In genomic region chr9:89497978-89498844, GRCh38 we compare ENCODE assay signal across 8 cellular contexts. TPM values are rescaled to one million over a fixed set of nuclear protein-coding genes. Genes with fewer than 3 reads are reported as not detected.
DNase-seq lines count a peak whose midpoint lies in the region; ATAC-seq and TF ChIP-seq lines count a peak whose summit lies in the region.

TSS of gene SEMA4D (minus strand) at chr9:89498113. CDS start at chr9:89405456, 92,657 bp downstream.

- H3K4me3 Mint-ChIP-seq in H9, result peak within 1 kb of the TSS; percentile 67 to 85

- H3K79me2 ChIP-seq in H9 (ENCODE audit: insufficient read depth, low read length), result peaks cover 25% of the 10 kb centered on the region; the same call in 1 of the 2 replicates

- no peak within 1 kb of the TSS for H4K91ac ChIP-seq in H9 (ENCODE audit: insufficient read length, low read depth, low read length)

- no peak within 1 kb of the TSS for H3K56ac ChIP-seq in H9 (ENCODE audit: insufficient read length, low read depth, low read length)

- H3K23ac ChIP-seq in H9 (ENCODE audit: insufficient read length, low read depth, low read length), result no peak within 1 kb of the TSS

- peak within 1 kb of the TSS; percentile 90 for H3K4me2 ChIP-seq in H9 (ENCODE audit: insufficient read depth, insufficient read length, low read length)

- H3K9me3 Mint-ChIP-seq in H9, result no peaks in the 10 kb centered on the region

- no peaks in the 10 kb centered on the region for H4K20me1 ChIP-seq in H9 (ENCODE audit: control insufficient read depth, insufficient read depth, insufficient read length)

- H3K9ac ChIP-seq in H9 (ENCODE audit: extremely low read depth, insufficient read length, low read length), result peak within 1 kb of the TSS; percentile 58

- H3K4me3 ChIP-seq in lower leg skin (ENCODE audit: low read depth, poor library complexity, severe bottlenecking), result peak within 1 kb of the TSS; percentile 65

- no peak within 1 kb of the TSS for H3K27ac ChIP-seq in H9 (ENCODE audit: insufficient read length, low read depth, low read length)
- peak within 1 kb of the TSS; percentile 90 for H3K27ac ChIP-seq in VCaP

- H3T11ph ChIP-seq in H9 (ENCODE audit: low read length), result no peak within 1 kb of the TSS

- H3K27ac Mint-ChIP-seq in H9, result peak within 1 kb of the TSS in 2 of 3 experiments; percentile 73 to 81; a peak in 3 of 7 replicates

- no peaks in the 10 kb centered on the region for H3K27me3 ChIP-seq in H9 (ENCODE audit: insufficient read depth, low read length)

- peaks cover 57% of the 10 kb centered on the region in 2 experiments for H3K4me1 Mint-ChIP-seq in H9

- WGBS in H9 (ENCODE audit: extremely low coverage, insufficient read length, low lambda C conversion rate), result 100% methylated on average over 1 of the region's 42 CpGs
- WGBS in lower leg skin, 2 donors, result 7 to 13% methylated on average over 24 to 32 of the region's 42 CpGs

- H2BK120ac ChIP-seq in H9 (ENCODE audit: low read depth, low read length, poor library complexity, severe bottlenecking), result no peak within 1 kb of the TSS

- H3K27me3 Mint-ChIP-seq in H9 (ENCODE audit: low read depth), result no peaks in the 10 kb centered on the region; the same call in none of the 2 replicates

- TF ChIP-seq CTCF in H9 (conservative IDR thresholded peaks at IDR 0.05) (no peak), VCaP (conservative IDR thresholded peaks at IDR 0.05) (no peak), lower leg skin (IDR thresholded peaks at IDR 0.05) (no peak)

- DNase-seq in EH (ENCODE audit: low read depth) (peak; percentile 58), H9 (peak; percentile 84), NCI-H2029 treated with DMSO at 0.1 percent for 48 hours (lab: John Stamatoyannopoulos, UW) (peak; percentile 52), ecto neural progenitor cell (ENCODE audit: low spot score) (peak; percentile 76), lower leg skin (ENCODE audit: low spot score in 2 of 2) (peak; percentile 84 to 93)
- peak in 2 of 3 experiments; percentile 58 to 73 for DNase-seq in stimulated activated CD4-positive, alpha-beta T cell treated with anti-CD3 and anti-CD28 coated beads, TNF-alpha, amount 100 ng/mL, for 24 hours (ENCODE audit: low read depth in 3 of 3)

- H2BK15ac ChIP-seq in H9 (ENCODE audit: low read depth, low read length), result no peak within 1 kb of the TSS

- peaks cover 18% of the 10 kb centered on the region for H3K4me1 ChIP-seq in H9 (ENCODE audit: insufficient read depth, low read length)

- no peak for TF ChIP-seq POLR2A in lower leg skin (IDR thresholded peaks at IDR 0.05)

- peaks cover 10% of the 10 kb centered on the region for H3K23me2 ChIP-seq in H9 (ENCODE audit: insufficient read length, low read depth, low read length, poor library complexity, severe bottlenecking)

- H3K14ac ChIP-seq in H9 (ENCODE audit: insufficient read depth, low read length), result peak within 1 kb of the TSS; percentile 35; the same call in 1 of the 2 replicates

- H2BK5ac ChIP-seq in H9 (ENCODE audit: insufficient read length, low read length), result no peak within 1 kb of the TSS

- no peaks in the 10 kb centered on the region for H3K9me3 ChIP-seq in H9 (ENCODE audit: control insufficient read depth, low read depth, low read length)

- no peak for ATAC-seq in GM19328 (IDR thresholded peaks at IDR 0.05; ENCODE audit: unreplicated experiment)

- no peak within 1 kb of the TSS for H2BK20ac ChIP-seq in H9 (ENCODE audit: low read depth, low read length, poor library complexity, severe bottlenecking)

- H3K18ac ChIP-seq in H9 (ENCODE audit: insufficient read length, low read depth, low read length), result no peak within 1 kb of the TSS

- no peaks in the 10 kb centered on the region; a peak in 1 of 7 replicates for H3K36me3 Mint-ChIP-seq in H9 (ENCODE audit: insufficient read depth in 1 of 3, low read depth in 3 of 3)

- intact Hi-C loops in lower leg skin (cut with DNase I; ENCODE audit: low total_unique reads), result no loop called here

- no peak within 1 kb of the TSS for H2AK5ac ChIP-seq in H9 (ENCODE audit: insufficient read length, low read length)

- H4K8ac ChIP-seq in H9 (replicated peaks; ENCODE audit: insufficient read length, low read depth, low read length), result no peak within 1 kb of the TSS

- no peak within 1 kb of the TSS for H2AFZ ChIP-seq in H9 (ENCODE audit: low read length)

- no peak within 1 kb of the TSS for H4K5ac ChIP-seq in H9 (ENCODE audit: insufficient read length, low read depth, low read length)

- no peak within 1 kb of the TSS for H3K4ac ChIP-seq in H9 (ENCODE audit: low read depth, low read length)

- peaks cover 13% of the 10 kb centered on the region for H3K79me1 ChIP-seq in H9 (ENCODE audit: insufficient read depth, low read depth, low read length, poor library complexity, severe bottlenecking)

- no peak within 1 kb of the TSS for H2BK12ac ChIP-seq in H9 (ENCODE audit: insufficient read length, low read depth, low read length)

RNA-seq across cellular contexts. Expression of gene SEMA4D, which starts in this region (rescaled TPM):
- total RNA-seq in H9 (2021), result 41.8 and 47.2 TPM in 2 replicates
- 10 to 100 TPM; 31.1 to 59.2 (median 42.1) TPM for total RNA-seq in lower leg skin
